ENCODE assay signal across 10 cellular contexts in genomic region chr2:36358317-36358659, GRCh38. TPM values are rescaled to one million over a fixed set of nuclear protein-coding genes. Genes with fewer than 3 reads are reported as not detected.
A peak's percentile ranks its signal among the peaks of the same experiment; 100 is the strongest.
DNase-seq lines count a peak whose midpoint lies in the region; ATAC-seq and TF ChIP-seq lines count a peak whose summit lies in the region.
"Had no signal": no experiment of that assay in that cellular context is flagged by ENCODE, and none has a peak within 500 bp of the region (broad histone marks: within the 10 kb centered on the region; RNA-seq: fewer than 3 reads in every experiment).

No MANE protein-coding gene starts in this region.

- peak overlapping the region; percentile 86 for H3K4me3 Mint-ChIP-seq in activated T-cell treated with anti-CD3 and anti-CD28 coated beads, Interleukin-2, amount 50 U/mL, for 24 hours

- no peak overlapping the region for H3K27ac Mint-ChIP-seq in activated T-cell treated with anti-CD3 and anti-CD28 coated beads, Interleukin-2, amount 50 U/mL, for 24 hours

- H3K27ac ChIP-seq in right lobe of liver (peak overlapping the region in 1 of 3 donors; percentile 72), tibial artery (peak overlapping the region; percentile 92 to 97)
- H3K27ac ChIP-seq: C4-2B, HL-60 had no signal

- peaks cover 0 to 16% (median 4%) of the 10 kb centered on the region in 4 donors for H3K4me1 ChIP-seq in right lobe of liver
- peaks cover 0 to 64% (median 43%) of the 10 kb centered on the region in 4 donors for H3K4me1 ChIP-seq in tibial artery

- no peaks in the 10 kb centered on the region for H3K36me3 ChIP-seq in right lobe of liver
- no peaks in the 10 kb centered on the region for H3K36me3 ChIP-seq in tibial artery

- no peak for TF ChIP-seq POLR2A in right lobe of liver (IDR thresholded peaks at IDR 0.05)

- H3K36me3 Mint-ChIP-seq in activated T-cell treated with anti-CD3 and anti-CD28 coated beads, Interleukin-2, amount 50 U/mL, for 24 hours (ENCODE audit: low read depth): peaks cover 4% of the 10 kb centered on the region

- no peak for TF ChIP-seq CTCF in astrocyte of the spinal cord (IDR thresholded peaks at IDR 0.05; ENCODE audit: low read depth, low read length)
- TF ChIP-seq CTCF in right lobe of liver (IDR thresholded peaks at IDR 0.05): no peak
- no peak for TF ChIP-seq CTCF in tibial artery (IDR thresholded peaks at IDR 0.05)

- no peaks in the 10 kb centered on the region for H3K9me3 Mint-ChIP-seq in activated T-cell treated with anti-CD3 and anti-CD28 coated beads, Interleukin-2, amount 50 U/mL, for 24 hours

- 34% methylated on average over 7 of the region's 7 CpGs for WGBS in right lobe of liver (ENCODE audit: insufficient coverage, low coverage, low lambda C conversion rate, missing lambda C conversion rate)

- DNase-seq in activated T-cell treated with anti-CD3 and anti-CD28 coated beads, Interleukin-2, amount 50 U/mL, for 24 hours: no peak
- DNase-seq in activated T-cell treated with anti-CD3 and anti-CD28 coated beads for 4 hours (no peak), astrocyte of the spinal cord (ENCODE audit: low read depth, low spot score) (peak; percentile 67), right lobe of liver (no peak), tibial artery (no peak), OCI-M2 (lab: John Stamatoyannopoulos, UW; ENCODE audit: unreplicated experiment) (no peak)

- H3K4me1 Mint-ChIP-seq in activated T-cell treated with anti-CD3 and anti-CD28 coated beads, Interleukin-2, amount 50 U/mL, for 24 hours (ENCODE audit: low read depth): peaks cover 30% of the 10 kb centered on the region

- in situ Hi-C loops in astrocyte of the spinal cord (cut with HindIII; ENCODE audit: low sequenced_read_pairs): no loop called here

- no peak for ATAC-seq in right lobe of liver
- ATAC-seq in activated CD4-positive, CD25-positive, alpha-beta regulatory T cell treated with anti-CD3 and anti-CD28 coated beads, Interleukin-2, amount 50 U/mL, for 24 hours: no peak
- no peak for ATAC-seq in HG02678 (IDR thresholded peaks at IDR 0.05; ENCODE audit: unreplicated experiment)

- peaks cover 57% of the 10 kb centered on the region for H3K27me3 Mint-ChIP-seq in activated T-cell treated with anti-CD3 and anti-CD28 coated beads, Interleukin-2, amount 50 U/mL, for 24 hours

- H3K27me3 ChIP-seq in right lobe of liver: peaks cover 0 to 7% of the 10 kb centered on the region in 2 donors
- H3K27me3 ChIP-seq in tibial artery: no peaks in the 10 kb centered on the region

- H3K9me3 ChIP-seq in right lobe of liver (no peaks in the 10 kb centered on the region), tibial artery (no peaks in the 10 kb centered on the region)

- H3K4me3 ChIP-seq in astrocyte of the spinal cord (ENCODE audit: low read depth, low read length) (peak overlapping the region; percentile 92), right lobe of liver (peak overlapping the region in 2 of 3 donors; percentile 54 to 63), tibial artery (peak overlapping the region; percentile 94)

- intact Hi-C loops in right lobe of liver (cut with DNase I) (loop anchor here in 1 of 2 donors (10.0 kb wide), 1 partner anchor 297 kb away; no protein-coding TSS in a partner anchor), tibial artery (cut with DNase I; ENCODE audit: low total_unique reads) (loop anchor here (5.0 kb wide), 1 partner anchor 99 kb away; no protein-coding TSS in a partner anchor)

RNA-seq across cellular contexts. Expression of gene CRIM1, which starts 2.7 kb away (rescaled TPM):
- total RNA-seq in right lobe of liver: 10 to 100 TPM in 4 of 6 experiments, 1 to 10 TPM in 2; 4.2 to 30.5 (median 16.7) TPM
